ENCODE assay signal across 14 cellular contexts in genomic region chrX:17412692-17413091, GRCh38. TPM values are rescaled to one million over a fixed set of nuclear protein-coding genes. Genes with fewer than 3 reads are reported as not detected.
DNase-seq lines count a peak whose midpoint lies in the region; ATAC-seq, FAIRE-seq and TF ChIP-seq lines count a peak whose summit lies in the region.
"Had no signal": no experiment of that assay in that cellular context is flagged by ENCODE, and none has a peak within 500 bp of the region (broad histone marks: within the 10 kb centered on the region; RNA-seq: fewer than 3 reads in every experiment).

No MANE protein-coding gene starts in this region.

- H3K4me3 Mint-ChIP-seq in effector memory CD8-positive, alpha-beta T cell, result no peak overlapping the region

- peaks cover 0 to 9% of the 10 kb centered on the region in 2 donors for H3K27me3 Mint-ChIP-seq in effector memory CD8-positive, alpha-beta T cell

- no peak overlapping the region for H3K18ac ChIP-seq in trophoblast cell (ENCODE audit: low read length)

- no peak overlapping the region for H3K27ac Mint-ChIP-seq in effector memory CD8-positive, alpha-beta T cell

- H3K4me3 ChIP-seq in bronchial epithelial cell (ENCODE audit: low read depth, low read length) (no peak overlapping the region), trophoblast cell (ENCODE audit: low read depth, low read length) (no peak overlapping the region)
- H3K4me3 ChIP-seq: dorsolateral prefrontal cortex, lower lobe of right lung had no signal

- H3K4me2 ChIP-seq in trophoblast cell (ENCODE audit: low read length), result no peak overlapping the region

- H2BK12ac ChIP-seq in trophoblast cell (ENCODE audit: low read length), result no peak overlapping the region

- no peak for TF ChIP-seq CTCF in bronchial epithelial cell (IDR thresholded peaks at IDR 0.05; ENCODE audit: insufficient read depth, low read length, severe bottlenecking)

- H3K9me3 Mint-ChIP-seq in effector memory CD8-positive, alpha-beta T cell, result no peaks in the 10 kb centered on the region
- H3K9me3 Mint-ChIP-seq: activated naive CD4-positive, alpha-beta T cell treated with anti-CD3 and anti-CD28 coated beads, Interleukin-2, amount 50 U/mL, for 72 hours had no signal

- peak; percentile 35 for DNase-seq in Daoy (ENCODE audit: low read depth)
- peak; percentile 86 for DNase-seq in M059J (ENCODE audit: low read depth)
- DNase-seq in bronchial epithelial cell (ENCODE audit: low read depth), result peak; percentile 86
- DNase-seq in trophoblast cell, result peak; percentile 26 to 76
- no peak for DNase-seq in ureter (ENCODE audit: low spot score)
- DNase-seq in effector memory CD8-positive, alpha-beta T cell, result no peak
- DNase-seq: dorsolateral prefrontal cortex; lower lobe of right lung; NCI-H1417; stimulated activated naive CD4-positive, alpha-beta T cell had no signal

- no peaks in the 10 kb centered on the region for H3K36me3 Mint-ChIP-seq in effector memory CD8-positive, alpha-beta T cell (ENCODE audit: insufficient read depth)
- H3K36me3 Mint-ChIP-seq: activated naive CD4-positive, alpha-beta T cell treated with anti-CD3 and anti-CD28 coated beads, Interleukin-2, amount 50 U/mL, for 72 hours had no signal

- H2AK5ac ChIP-seq in trophoblast cell (ENCODE audit: low read length), result no peak overlapping the region

- H3K79me2 ChIP-seq in trophoblast cell (ENCODE audit: control insufficient read depth, insufficient read depth, low read length, poor library complexity), result no peaks in the 10 kb centered on the region

- no peak overlapping the region for H4K8ac ChIP-seq in trophoblast cell (ENCODE audit: low read depth, low read length)

- no peak overlapping the region for H3K23ac ChIP-seq in trophoblast cell (ENCODE audit: low read length)

- H3K27me3 ChIP-seq in bronchial epithelial cell (ENCODE audit: control insufficient read depth, insufficient read depth, low read length) (no peaks in the 10 kb centered on the region), trophoblast cell (ENCODE audit: insufficient read depth, low read length) (no peaks in the 10 kb centered on the region)

- FAIRE-seq in bronchial epithelial cell (lab: Jason Lieb, UNC), result peak; percentile 47

- H3K27ac ChIP-seq in trophoblast cell (ENCODE audit: low read depth, low read length), result no peak overlapping the region
- H3K27ac ChIP-seq: dorsolateral prefrontal cortex, HL-60, lower lobe of right lung had no signal

- no peak for ATAC-seq in GM21367 (IDR thresholded peaks at IDR 0.05; ENCODE audit: unreplicated experiment)
- no peak for ATAC-seq in effector memory CD8-positive, alpha-beta T cell (replicated peaks)
- ATAC-seq in HG03457 (IDR thresholded peaks at IDR 0.05; ENCODE audit: unreplicated experiment), result no peak
- ATAC-seq: lower lobe of right lung had no signal

- no peak overlapping the region for H4K12ac ChIP-seq in trophoblast cell (ENCODE audit: low read depth, low read length)

- H3K4me1 Mint-ChIP-seq in effector memory CD8-positive, alpha-beta T cell (ENCODE audit: low read depth in 2 of 2), result no peaks in the 10 kb centered on the region

- no peak overlapping the region for H3K9ac ChIP-seq in trophoblast cell (ENCODE audit: low read length)

- no peaks in the 10 kb centered on the region for H3K9me3 ChIP-seq in trophoblast cell (ENCODE audit: insufficient read depth, low read depth, low read length)
- H3K9me3 ChIP-seq: lower lobe of right lung had no signal

- no peak overlapping the region for H3K14ac ChIP-seq in trophoblast cell (ENCODE audit: low read length)

- no CpG with 5 or more reads among the region's 4 CpGs for WGBS in trophoblast cell (ENCODE audit: extremely low coverage, insufficient coverage, insufficient read length)

- H3K4me1 ChIP-seq in trophoblast cell (ENCODE audit: control insufficient read depth in 1 of 2, insufficient read depth in 2 of 2, low read length in 2 of 2), result no peaks in the 10 kb centered on the region
- H3K4me1 ChIP-seq: lower lobe of right lung had no signal

- no peaks in the 10 kb centered on the region for H3K79me1 ChIP-seq in trophoblast cell (ENCODE audit: low read length)

- H2AFZ ChIP-seq in trophoblast cell (ENCODE audit: insufficient read depth, low read length, poor library complexity), result no peak overlapping the region

- H3K4ac ChIP-seq in trophoblast cell (ENCODE audit: low read depth, low read length), result no peak overlapping the region

- H2BK120ac ChIP-seq in trophoblast cell (ENCODE audit: insufficient read depth, low read length, poor library complexity), result no peak overlapping the region

- H2BK5ac ChIP-seq in trophoblast cell (ENCODE audit: low read depth, low read length, poor library complexity), result no peak overlapping the region

- H3K36me3 ChIP-seq in bronchial epithelial cell (ENCODE audit: control insufficient read depth, insufficient read depth, low read length), result no peaks in the 10 kb centered on the region
- H3K36me3 ChIP-seq in trophoblast cell (ENCODE audit: control insufficient read depth in 1 of 2, insufficient read depth in 2 of 2, low read length in 2 of 2), result no peaks in the 10 kb centered on the region
- H3K36me3 ChIP-seq: lower lobe of right lung had no signal

- H4K91ac ChIP-seq in trophoblast cell (ENCODE audit: low read depth, low read length), result no peak overlapping the region

RNA-seq across cellular contexts. Expression of gene NHS, which starts 37.7 kb away (rescaled TPM):
- 1.1 and 1.3 TPM in 2 replicates for total RNA-seq in Daoy (2014; rRNA removed; shearing (Covaris generic))
- 5.1 and 7.5 TPM in 2 replicates for total RNA-seq in M059J (2014; rRNA removed; shearing (Covaris generic))
- total RNA-seq in bronchial epithelial cell (0.79 and 1.0 TPM in 2 replicates), ureter (17.4 TPM)
- polyA plus RNA-seq in trophoblast cell (2013), result 1.1 and 1.2 TPM in 2 replicates

Comparison
In these comparisons a context has a peak if more than half of its experiments do, and no peak if none do; other contexts are left out.
1. DNase-seq: peak in Daoy (single experiment), M059J (single experiment), bronchial epithelial cell (single experiment) and trophoblast cell (2 of 2); none in ureter (single experiment) and effector memory CD8-positive, alpha-beta T cell (0 of 3).